In genomic region chr9:88736136-88736637, GRCh38 we compare ENCODE assay signal across 21 cellular contexts.
DNase-seq lines count a peak whose midpoint lies in the region; ATAC-seq and TF ChIP-seq lines count a peak whose summit lies in the region.
"Had no signal": no experiment of that assay in that cellular context is flagged by ENCODE, and none has a peak within 500 bp of the region (broad histone marks: within the 10 kb centered on the region; RNA-seq: fewer than 3 reads in every experiment).

No MANE protein-coding gene starts in this region.

- 56% methylated on average over 1 of the region's 1 CpG for WGBS in mammary epithelial cell (ENCODE audit: low coverage, missing lambda C conversion rate)
- 55% methylated on average over 1 of the region's 1 CpG for WGBS in hepatocyte (ENCODE audit: low lambda C conversion rate, missing lambda C conversion rate)

- no peak overlapping the region for H3K9ac ChIP-seq in mammary epithelial cell (ENCODE audit: insufficient read depth, low read length)
- H3K9ac ChIP-seq: GM23248 had no signal

- ATAC-seq in SK-N-SH treated with all-trans-retinoic acid at 6 μM for 48 hours, result peak; percentile 54
- no peak for ATAC-seq in GM19463 (IDR thresholded peaks at IDR 0.05; ENCODE audit: unreplicated experiment)
- ATAC-seq: GM12878, HepG2 had no signal

- H3K27me3 Mint-ChIP-seq in MCF 10A (ENCODE audit: insufficient read depth, unreplicated experiment), result no peaks in the 10 kb centered on the region

- in situ Hi-C loops in mammary epithelial cell (cut with MboI; ENCODE audit: low sequenced_read_pairs in 2 of 2), result no loop called here

- H3K4me1 ChIP-seq in mammary epithelial cell (ENCODE audit: insufficient read depth, low read length), result peaks cover 10% of the 10 kb centered on the region
- H3K4me1 ChIP-seq in hepatocyte (ENCODE audit: insufficient read depth), result peaks cover 28% of the 10 kb centered on the region

- BruUV-seq in MCF 10A (replicated peaks; lab: Mats Ljungman, UMichigan), result no TSS peak
- no TSS peak for BruUV-seq in mammary epithelial cell (replicated peaks; lab: Mats Ljungman, UMichigan)

- no peak overlapping the region for H3K27ac Mint-ChIP-seq in MCF 10A (ENCODE audit: low read depth, unreplicated experiment)
- H3K27ac Mint-ChIP-seq: B cell had no signal

- H3K79me2 ChIP-seq in mammary epithelial cell (ENCODE audit: insufficient read depth, low read length) (no peaks in the 10 kb centered on the region), hepatocyte (no peaks in the 10 kb centered on the region)

- H2AFZ ChIP-seq in mammary epithelial cell (ENCODE audit: low read depth, low read length) (no peak overlapping the region), hepatocyte (no peak overlapping the region)
- H2AFZ ChIP-seq: GM23248 had no signal

- intact Hi-C loops in MCF 10A (cut with micrococcal nuclease) (loop anchor here (5.0 kb wide), 1 partner anchor 266 kb away; no protein-coding TSS in a partner anchor), mammary epithelial cell (cut with micrococcal nuclease) (loop anchor here (5.0 kb wide), 1 partner anchor 266 kb away; no protein-coding TSS in a partner anchor)

- peak; percentile 30 for DNase-seq in MCF 10A (ENCODE audit: unreplicated experiment)
- no peak for DNase-seq in mammary epithelial cell
- no peak for DNase-seq in hepatocyte (ENCODE audit: low spot score)
- DNase-seq in cerebellum (ENCODE audit: low spot score), result no peak
- DNase-seq in activated CD4-positive, CD25-positive, alpha-beta regulatory T cell (lab: John Stamatoyannopoulos, UW), result no peak
- no peak for DNase-seq in cortex of kidney (lab: John Stamatoyannopoulos, UW)
- DNase-seq: 8988T, DMS79, GM23248, KBM-7, NCI-H1105, NCI-H2081, NCI-H446, NCI-H526, Right ventricle myocardium superior had no signal

- peaks cover 1% of the 10 kb centered on the region for H3K9me3 Mint-ChIP-seq in MCF 10A (ENCODE audit: unreplicated experiment)

- H3K9me2 ChIP-seq in hepatocyte (replicated peaks; ENCODE audit: insufficient read depth), result no peaks in the 10 kb centered on the region

- POLR2A ChIA-PET in MCF 10A (lab: Yijun Ruan, JAX), result interaction anchor here (1.0 kb wide), 1 partner anchor 10 kb away, joined by 3 read pairs; no protein-coding TSS in a partner anchor

- no peaks in the 10 kb centered on the region for H4K20me1 ChIP-seq in mammary epithelial cell (ENCODE audit: insufficient read depth, low read length)
- H4K20me1 ChIP-seq in hepatocyte (ENCODE audit: insufficient read depth, poor library complexity, severe bottlenecking), result no peaks in the 10 kb centered on the region

- H3K27me3 ChIP-seq in mammary epithelial cell (ENCODE audit: insufficient read depth, low read length) (no peaks in the 10 kb centered on the region), hepatocyte (no peaks in the 10 kb centered on the region)

- no peak overlapping the region for H3K4me3 ChIP-seq in mammary epithelial cell (replicated peaks in 1 of 3; ENCODE audit: insufficient read depth in 1 of 3, low read depth in 2 of 3, low read length in 3 of 3)
- no peak overlapping the region for H3K4me3 ChIP-seq in hepatocyte
- H3K4me3 ChIP-seq: GM12878, GM23248 had no signal

- H3K4me3 Mint-ChIP-seq in MCF 10A (ENCODE audit: unreplicated experiment), result no peak overlapping the region
- H3K4me3 Mint-ChIP-seq: B cell had no signal

- no peak overlapping the region for H3K4me2 ChIP-seq in mammary epithelial cell (ENCODE audit: insufficient read depth, low read depth, low read length)
- no peak overlapping the region for H3K4me2 ChIP-seq in hepatocyte

- H3K27ac ChIP-seq in mammary epithelial cell (ENCODE audit: insufficient read depth, low read depth, low read length) (no peak overlapping the region), hepatocyte (no peak overlapping the region)
- H3K27ac ChIP-seq: GM23248, HL-60 had no signal

- dilution Hi-C loops in mammary epithelial cell (cut with HindIII; ENCODE audit: low sequenced_read_pairs), result loop anchor here (5.0 kb wide), 1 partner anchor 34 kb away; no protein-coding TSS in a partner anchor

- H3K9me3 ChIP-seq in mammary epithelial cell (replicated peaks; ENCODE audit: insufficient read depth, low read length) (no peaks in the 10 kb centered on the region), hepatocyte (ENCODE audit: low read depth) (no peaks in the 10 kb centered on the region)

- TF ChIP-seq CTCF in MCF 10A (IDR thresholded peaks at IDR 0.05; ENCODE audit: unreplicated experiment) (no peak), mammary epithelial cell (conservative IDR thresholded peaks at IDR 0.05 in 1 of 2, IDR thresholded peaks at IDR 0.05 in 1 of 2; ENCODE audit: extremely low read depth in 1 of 2, insufficient read depth in 1 of 2, low read depth in 1 of 2, low read length in 2 of 2) (no peak), hepatocyte (IDR thresholded peaks at IDR 0.05; ENCODE audit: poor library complexity) (peak; percentile 6)

- peaks cover 26% of the 10 kb centered on the region for H3K4me1 Mint-ChIP-seq in MCF 10A (ENCODE audit: insufficient read depth, unreplicated experiment)
- H3K4me1 Mint-ChIP-seq: B cell had no signal

- H3K36me3 ChIP-seq in mammary epithelial cell (ENCODE audit: insufficient read depth, low read length), result no peaks in the 10 kb centered on the region
- no peaks in the 10 kb centered on the region for H3K36me3 ChIP-seq in hepatocyte (replicated peaks; ENCODE audit: insufficient read depth, low read depth)

- no peaks in the 10 kb centered on the region for H3K36me3 Mint-ChIP-seq in MCF 10A (ENCODE audit: insufficient read depth, unreplicated experiment)

- CTCF ChIA-PET in MCF 10A (lab: Yijun Ruan, JAX), result interaction anchor here (1.0 to 1.4 kb wide), 2 partner anchors 138 to 785 kb away, joined by 3 to 4 read pairs; no protein-coding TSS in a partner anchor
- CTCF ChIA-PET in mammary epithelial cell (lab: Charles Lee; ENCODE audit: low non-redundant PET), result no interaction called here

TF ChIP-seq in SK-N-SH treated with all-trans-retinoic acid at 6 μM for 48 hours, 23 proteins besides CTCF, POLR2A, EP300 and RAD21:
- no peak for TF ChIP-seq ZNF8 (CRISPR knock-in tag; IDR thresholded peaks at IDR 0.05)
- TF ChIP-seq PPARA (CRISPR knock-in tag; IDR thresholded peaks at IDR 0.05; ENCODE audit: borderline replicate concordance), result no peak
- TF ChIP-seq ZNF70 (CRISPR knock-in tag; IDR thresholded peaks at IDR 0.05), result no peak
TF ChIP-seq in SK-N-SH treated with all-trans-retinoic acid at 6 μM for 48 hours: peak in this region for 0.
